In genomic region chr15:38482572-38482971, GRCh38 we compare ENCODE assay signal across 31 cellular contexts. TPM values are rescaled to one million over a fixed set of nuclear protein-coding genes. Genes with fewer than 3 reads are reported as not detected.
DNase-seq lines count a peak whose midpoint lies in the region; ATAC-seq and TF ChIP-seq lines count a peak whose summit lies in the region.
"Had no signal": no experiment of that assay in that cellular context is flagged by ENCODE, and none has a peak within 500 bp of the region (broad histone marks: within the 10 kb centered on the region; RNA-seq: fewer than 3 reads in every experiment).

No MANE protein-coding gene starts in this region.

- H3K9me3 Mint-ChIP-seq in activated CD8-positive, alpha-beta memory T cell treated with anti-CD3 and anti-CD28 coated beads, Interleukin-2, amount 10 ng/mL, durations not matched to agents 7 days and 5 days (ENCODE audit: low read depth), result no peaks in the 10 kb centered on the region
- H3K9me3 Mint-ChIP-seq in CD8-positive, alpha-beta T cell, result no peaks in the 10 kb centered on the region
- no peaks in the 10 kb centered on the region for H3K9me3 Mint-ChIP-seq in activated T-helper 17 cell treated with anti-CD3 and anti-CD28 coated beads, Interleukin-2, amount 50 U/mL, for 72 hours
- no peaks in the 10 kb centered on the region for H3K9me3 Mint-ChIP-seq in naive thymus-derived CD8-positive, alpha-beta T cell
- H3K9me3 Mint-ChIP-seq: H9 had no signal

- H3F3A ChIP-seq in GM23248 (ENCODE audit: insufficient read depth), result no peaks in the 10 kb centered on the region

- in situ Hi-C loops in GM23248 (cut with MboI), result no loop called here

- peaks cover 33% of the 10 kb centered on the region for H3K4me1 ChIP-seq in CD8-positive, alpha-beta T cell (ENCODE audit: insufficient read depth, low read length)
- H3K4me1 ChIP-seq in GM23248 (ENCODE audit: insufficient read depth), result peaks cover 22% of the 10 kb centered on the region
- H3K4me1 ChIP-seq: esophagus squamous epithelium, foreskin keratinocyte, left ventricle myocardium inferior, right atrium auricular region, stomach had no signal

- H3K9me3 ChIP-seq in CD8-positive, alpha-beta T cell (ENCODE audit: low read length), result no peaks in the 10 kb centered on the region
- no peaks in the 10 kb centered on the region for H3K9me3 ChIP-seq in GM23248 (ENCODE audit: low read depth)
- H3K9me3 ChIP-seq: esophagus squamous epithelium, left ventricle myocardium inferior, neutrophil, right atrium auricular region, stomach had no signal

- no peak for DNase-seq in activated CD8-positive, alpha-beta memory T cell treated with anti-CD3 and anti-CD28 coated beads, Interleukin-2, amount 10 ng/mL, durations not matched to agents 7 days and 5 days
- DNase-seq in activated CD8-positive, alpha-beta memory T cell treated with anti-CD3 and anti-CD28 coated beads, Interleukin-2, amount 50 U/mL, for 48 hours, result no peak
- DNase-seq in CD8-positive, alpha-beta T cell, result no peak
- DNase-seq in naive thymus-derived CD8-positive, alpha-beta T cell, result no peak
- no peak for DNase-seq in GM23248
- no peak for DNase-seq in NCI-H446 (lab: John Stamatoyannopoulos, UW)
- DNase-seq: activated CD4-positive, alpha-beta T cell treated with anti-CD3 and anti-CD28 coated beads, Interleukin-2, amount 50 U/mL, for 1 hour; activated gamma-delta T cell treated with Interleukin-2 at 50 U/mL for 16 hours; AML-193; dorsolateral prefrontal cortex; esophagus squamous epithelium; foreskin keratinocyte; H9; head of caudate nucleus; islet precursor cell; KG1; left ventricle myocardium inferior; NCI-H2029; NCI-H2227 treated with DMSO at 0.1 percent for 48 hours; NCI-H69; PC-9; posterior cingulate gyrus; stimulated activated CD4-positive, alpha-beta T cell treated with anti-CD3 and anti-CD28 coated beads, Interleukin-1b, Interleukin-23, amount 100 ng/mL, for 48 hours; stomach had no signal

- H3K27ac Mint-ChIP-seq in activated CD8-positive, alpha-beta memory T cell treated with anti-CD3 and anti-CD28 coated beads, Interleukin-2, amount 10 ng/mL, durations not matched to agents 7 days and 5 days, result peak overlapping the region; percentile 65
- peak overlapping the region; percentile 85 for H3K27ac Mint-ChIP-seq in CD8-positive, alpha-beta T cell
- peak overlapping the region; percentile 82 for H3K27ac Mint-ChIP-seq in activated T-helper 17 cell treated with anti-CD3 and anti-CD28 coated beads, Interleukin-2, amount 50 U/mL, for 72 hours
- peak overlapping the region in 9 of 10 donors; percentile 11 to 91 (median 51) for H3K27ac Mint-ChIP-seq in naive thymus-derived CD8-positive, alpha-beta T cell
- H3K27ac Mint-ChIP-seq: H9 had no signal

- no peaks in the 10 kb centered on the region for H3K27me3 ChIP-seq in CD8-positive, alpha-beta T cell (ENCODE audit: insufficient read depth, low read length)
- no peaks in the 10 kb centered on the region for H3K27me3 ChIP-seq in GM23248 (replicated peaks; ENCODE audit: insufficient read depth)
- H3K27me3 ChIP-seq: dorsolateral prefrontal cortex, esophagus squamous epithelium, foreskin keratinocyte, neutrophil, right atrium auricular region, stomach had no signal

- H3K4me1 Mint-ChIP-seq in activated CD8-positive, alpha-beta memory T cell treated with anti-CD3 and anti-CD28 coated beads, Interleukin-2, amount 10 ng/mL, durations not matched to agents 7 days and 5 days, result peaks cover 30% of the 10 kb centered on the region
- H3K4me1 Mint-ChIP-seq in CD8-positive, alpha-beta T cell (ENCODE audit: low read depth), result peaks cover 47% of the 10 kb centered on the region
- H3K4me1 Mint-ChIP-seq in activated T-helper 17 cell treated with anti-CD3 and anti-CD28 coated beads, Interleukin-2, amount 50 U/mL, for 72 hours, result peaks cover 16% of the 10 kb centered on the region
- peaks cover 20 to 54% (median 36%) of the 10 kb centered on the region in 4 donors for H3K4me1 Mint-ChIP-seq in naive thymus-derived CD8-positive, alpha-beta T cell
- H3K4me1 Mint-ChIP-seq: H9 had no signal

- POLR2A ChIA-PET in CD8-positive, alpha-beta T cell (lab: Charles Lee), result interaction anchor here (1.1 to 1.4 kb wide), 2 partner anchors 28 to 29 kb away, joined by 3 read pairs; partner anchors contain the start of gene FAM98B
- POLR2A ChIA-PET in naive thymus-derived CD8-positive, alpha-beta T cell (lab: Charles Lee), result interaction anchor here (1.2 kb wide), 1 partner anchor 215 kb away, joined by 4 read pairs; no protein-coding TSS in a partner anchor

- H3K4me3 Mint-ChIP-seq in activated CD8-positive, alpha-beta memory T cell treated with anti-CD3 and anti-CD28 coated beads, Interleukin-2, amount 10 ng/mL, durations not matched to agents 7 days and 5 days, result no peak overlapping the region
- no peak overlapping the region for H3K4me3 Mint-ChIP-seq in CD8-positive, alpha-beta T cell
- no peak overlapping the region for H3K4me3 Mint-ChIP-seq in activated T-helper 17 cell treated with anti-CD3 and anti-CD28 coated beads, Interleukin-2, amount 50 U/mL, for 72 hours
- H3K4me3 Mint-ChIP-seq in naive thymus-derived CD8-positive, alpha-beta T cell, result peak overlapping the region in 2 of 10 donors; percentile 5 to 12
- H3K4me3 Mint-ChIP-seq: H9 had no signal

- peaks cover 12% of the 10 kb centered on the region for H3K36me3 ChIP-seq in CD8-positive, alpha-beta T cell (ENCODE audit: insufficient read depth, low read length)
- H3K36me3 ChIP-seq in GM23248 (ENCODE audit: low read depth), result peaks cover 14% of the 10 kb centered on the region; the same call in 1 of the 2 replicates

- H3K4me2 ChIP-seq in GM23248 (ENCODE audit: unreplicated experiment), result no peak overlapping the region
- H3K4me2 ChIP-seq: PC-9 had no signal

- H3K79me2 ChIP-seq in GM23248 (ENCODE audit: insufficient read depth), result 0 out of 2 replicates have a peak, but pooled peaks cover under 1% of the 10 kb centered on the region

- intact Hi-C loops in CD8-positive, alpha-beta T cell (cut with DNase I, micrococcal nuclease), result no loop called here

- no peak for TF ChIP-seq CTCF in CD8-positive, alpha-beta T cell (IDR thresholded peaks at IDR 0.05)

- no peaks in the 10 kb centered on the region for H3K27me3 Mint-ChIP-seq in activated CD8-positive, alpha-beta memory T cell treated with anti-CD3 and anti-CD28 coated beads, Interleukin-2, amount 10 ng/mL, durations not matched to agents 7 days and 5 days
- H3K27me3 Mint-ChIP-seq in CD8-positive, alpha-beta T cell (ENCODE audit: low read depth), result no peaks in the 10 kb centered on the region
- H3K27me3 Mint-ChIP-seq in activated T-helper 17 cell treated with anti-CD3 and anti-CD28 coated beads, Interleukin-2, amount 50 U/mL, for 72 hours, result no peaks in the 10 kb centered on the region
- no peaks in the 10 kb centered on the region for H3K27me3 Mint-ChIP-seq in naive thymus-derived CD8-positive, alpha-beta T cell

- peaks cover 42% of the 10 kb centered on the region for H3K36me3 Mint-ChIP-seq in activated CD8-positive, alpha-beta memory T cell treated with anti-CD3 and anti-CD28 coated beads, Interleukin-2, amount 10 ng/mL, durations not matched to agents 7 days and 5 days
- H3K36me3 Mint-ChIP-seq in CD8-positive, alpha-beta T cell, result peaks cover 41% of the 10 kb centered on the region
- peaks cover 67% of the 10 kb centered on the region for H3K36me3 Mint-ChIP-seq in activated T-helper 17 cell treated with anti-CD3 and anti-CD28 coated beads, Interleukin-2, amount 50 U/mL, for 72 hours (ENCODE audit: low read depth)
- H3K36me3 Mint-ChIP-seq in naive thymus-derived CD8-positive, alpha-beta T cell, result peaks cover 0 to 40% (median 5%) of the 10 kb centered on the region in 3 donors

- H2AFZ ChIP-seq in GM23248, result no peak overlapping the region
- H2AFZ ChIP-seq: PC-9 had no signal

- no peaks in the 10 kb centered on the region for H3K9me2 ChIP-seq in GM23248 (ENCODE audit: insufficient read depth)

- H3K9ac ChIP-seq in GM23248, result no peak overlapping the region

- ATAC-seq in activated CD8-positive, alpha-beta memory T cell treated with anti-CD3 and anti-CD28 coated beads, Interleukin-2, amount 10 ng/mL, durations not matched to agents 7 days and 5 days, result no peak
- no peak for ATAC-seq in CD8-positive, alpha-beta T cell
- ATAC-seq in activated T-helper 17 cell treated with anti-CD3 and anti-CD28 coated beads, Interleukin-2, amount 50 U/mL, for 72 hours (replicated peaks), result no peak
- ATAC-seq in naive thymus-derived CD8-positive, alpha-beta T cell, result peak in 1 of 2 donors; percentile 40
- no peak for ATAC-seq in HG03280 (IDR thresholded peaks at IDR 0.05; ENCODE audit: unreplicated experiment)
- ATAC-seq: foreskin keratinocyte, GM12878 had no signal

- no peak overlapping the region for H3K4me3 ChIP-seq in CD8-positive, alpha-beta T cell (ENCODE audit: low read depth, low read length)
- H3K4me3 ChIP-seq in GM23248, result no peak overlapping the region
- H3K4me3 ChIP-seq: dorsolateral prefrontal cortex, esophagus squamous epithelium, GM12878, left ventricle myocardium inferior, PC-9, right atrium auricular region, SK-N-MC, stomach had no signal

- CTCF ChIA-PET in activated CD8-positive, alpha-beta memory T cell treated with anti-CD3 and anti-CD28 coated beads, Interleukin-2, amount 10 ng/mL, durations not matched to agents 7 days and 5 days (lab: Charles Lee), result interaction anchor here (0.8 to 2.3 kb wide), 4 partner anchors 28 to 217 kb away, joined by 3 to 11 read pairs (median 5); partner anchors contain the start of gene FAM98B
- CTCF ChIA-PET in CD8-positive, alpha-beta T cell (lab: Charles Lee), result interaction anchor here (0.9 to 1.6 kb wide), 5 partner anchors 9 to 225 kb away, joined by 3 to 5 read pairs (median 4); partner anchors contain the start of gene RASGRP1

- no peaks in the 10 kb centered on the region for H4K20me1 ChIP-seq in GM23248 (ENCODE audit: insufficient read depth)

- no peak overlapping the region for H3K27ac ChIP-seq in CD8-positive, alpha-beta T cell (ENCODE audit: low read depth, low read length)
- H3K27ac ChIP-seq in GM23248, result no peak overlapping the region
- H3K27ac ChIP-seq: dorsolateral prefrontal cortex, esophagus squamous epithelium, foreskin keratinocyte, left ventricle myocardium inferior, neutrophil, PC-9, right atrium auricular region, SK-N-MC, stomach, VCaP had no signal

RNA-seq across cellular contexts. Expression of gene FAM98B, which starts 28.6 kb away (rescaled TPM):
- total RNA-seq in activated CD8-positive, alpha-beta memory T cell treated with anti-CD3 and anti-CD28 coated beads, Interleukin-2, amount 10 ng/mL, durations not matched to agents 7 days and 5 days, result 10 to 100 TPM; 34.8 to 41.4 TPM
- total RNA-seq in CD8-positive, alpha-beta T cell, result 10 to 100 TPM; 18.4 to 19.4 TPM
- 10 to 100 TPM; 28.5 to 44.5 TPM for total RNA-seq in activated T-helper 17 cell treated with anti-CD3 and anti-CD28 coated beads, Interleukin-2, amount 50 U/mL, for 72 hours
- total RNA-seq in naive thymus-derived CD8-positive, alpha-beta T cell, result 10 to 100 TPM; 25.6 to 28.4 TPM
- polyA plus RNA-seq in naive thymus-derived CD8-positive, alpha-beta T cell, result 1 to 10 TPM; 1.9 to 3.9 (median 3.2) TPM
- total RNA-seq in GM23248 (2014; rRNA removed; shearing (Covaris generic)), result 4.2 and 4.7 TPM in 2 replicates
- 1.7 and 1.8 TPM in 2 replicates for polyA plus RNA-seq in GM23248 (2016; fragmentation: Nextera tagmentation; extraction: Ambion mirVana)
